ENCODE assay signal across 1 cellular context in the genomic region with DNA sequence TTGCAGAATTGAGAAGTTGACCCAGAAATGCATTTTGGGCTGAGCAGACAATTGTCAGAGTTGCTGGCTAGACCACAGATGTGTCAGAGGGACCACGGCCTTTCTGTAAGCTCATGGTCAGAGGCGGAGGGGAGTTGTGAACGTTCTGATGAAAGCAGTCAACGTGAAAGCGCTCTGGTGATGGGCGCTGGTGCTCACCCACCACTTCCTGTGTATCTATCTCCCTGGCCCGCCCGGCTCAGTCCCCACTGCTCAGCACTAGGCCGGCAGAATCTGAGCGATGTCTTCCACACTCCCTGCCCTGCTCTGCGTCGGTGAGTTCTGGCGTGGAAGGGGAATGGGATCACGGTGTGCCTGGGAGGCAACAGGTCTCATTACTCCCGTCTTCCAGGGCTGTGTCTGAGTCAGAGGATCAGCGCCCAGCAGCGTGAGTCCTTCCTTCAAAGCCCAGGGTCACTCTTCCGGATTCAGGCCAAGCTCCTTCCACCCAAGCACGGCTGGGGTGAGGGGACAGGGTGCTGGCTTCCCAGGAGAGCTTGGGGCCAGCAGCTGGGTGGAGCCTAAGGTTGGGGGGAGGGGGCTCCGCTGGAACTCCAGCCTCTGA.
TF ChIP-seq lines count a peak whose summit lies in the region.

A gene with protein sequence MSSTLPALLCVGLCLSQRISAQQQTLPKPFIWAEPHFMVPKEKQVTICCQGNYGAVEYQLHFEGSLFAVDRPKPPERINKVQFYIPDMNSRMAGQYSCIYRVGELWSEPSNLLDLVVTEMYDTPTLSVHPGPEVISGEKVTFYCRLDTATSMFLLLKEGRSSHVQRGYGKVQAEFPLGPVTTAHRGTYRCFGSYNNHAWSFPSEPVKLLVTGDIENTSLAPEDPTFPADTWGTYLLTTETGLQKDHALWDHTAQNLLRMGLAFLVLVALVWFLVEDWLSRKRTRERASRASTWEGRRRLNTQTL (plus strand): TSS at position 241 of the 604 bp plus-strand sequence. CDS start 40 bp downstream, at position 281.

TF ChIP-seq in K562, 482 proteins besides CTCF, POLR2A, EP300 and RAD21 (continued from another document and continues in another):
- TF ChIP-seq GABPB1 (CRISPR knock-in tag; IDR thresholded peaks at IDR 0.05) (no peak; the same call in 1 of the 2 replicates), ELF4 (CRISPR knock-in tag; IDR thresholded peaks at IDR 0.05) (no peak; the same call in 1 of the 2 replicates), ZNF23 (CRISPR knock-in tag; IDR thresholded peaks at IDR 0.05) (no peak), JUND (IDR thresholded peaks at IDR 0.05; ENCODE audit: borderline replicate concordance, low read depth, low read length) (no peak), JUND (tag; IDR thresholded peaks at IDR 0.05; ENCODE audit: borderline replicate concordance, low read depth, low read length) (no peak; the same call in 2 of the 3 replicates), GATAD2B (IDR thresholded peaks at IDR 0.05; ENCODE audit: borderline replicate concordance) (no peak), ZNF408 (CRISPR knock-in tag; IDR thresholded peaks at IDR 0.05; ENCODE audit: low read depth) (no peak), DNMT1 (IDR thresholded peaks at IDR 0.05) (no peak), BACH1 (tag; IDR thresholded peaks at IDR 0.05) (no peak), TBP (optimal IDR thresholded peaks at IDR 0.05; ENCODE audit: low read depth, low read length) (no peak), CSDE1 (IDR thresholded peaks at IDR 0.05) (no peak), MED1 (CRISPR knock-in tag; IDR thresholded peaks at IDR 0.05; ENCODE audit: borderline replicate concordance) (no peak), ELF1 (tag; IDR thresholded peaks at IDR 0.05) (peak; percentile 72), ARNT (IDR thresholded peaks at IDR 0.05) (no peak), MYC (IDR thresholded peaks at IDR 0.05; ENCODE audit: low read depth, low read length) (no peak), MYC (CRISPR knock-in tag; IDR thresholded peaks at IDR 0.05; ENCODE audit: borderline replicate concordance, low read depth) (no peak), TAL1 (IDR thresholded peaks at IDR 0.05) (no peak), POLR2AphosphoS2 (IDR thresholded peaks at IDR 0.05; ENCODE audit: low read length) (no peak), RNF2 (IDR thresholded peaks at IDR 0.05) (no peak), NCOA6 (IDR thresholded peaks at IDR 0.05) (no peak), ZFX (CRISPR knock-in tag; IDR thresholded peaks at IDR 0.05) (peak; percentile 79), KDM5B (IDR thresholded peaks at IDR 0.05; ENCODE audit: insufficient replicate concordance, low read depth, low read length) (peak; percentile 40), RBM34 (IDR thresholded peaks at IDR 0.05; ENCODE audit: borderline replicate concordance, insufficient read depth, low read length) (no peak), NR3C1 (CRISPR knock-in tag; IDR thresholded peaks at IDR 0.05) (no peak), ZNF311 (CRISPR knock-in tag; IDR thresholded peaks at IDR 0.05) (no peak), ZNF274 (IDR thresholded peaks at IDR 0.05; ENCODE audit: borderline replicate concordance, low read depth, low read length) (no peak), ZNF785 (CRISPR knock-in tag; IDR thresholded peaks at IDR 0.05) (no peak), NR2F6 (CRISPR knock-in tag; IDR thresholded peaks at IDR 0.05) (no peak), CEBPB (tag; IDR thresholded peaks at IDR 0.05) (no peak), RAD51 (IDR thresholded peaks at IDR 0.05; ENCODE audit: borderline replicate concordance, low read depth) (no peak), MCM2 (IDR thresholded peaks at IDR 0.05; ENCODE audit: low read depth) (no peak), EHMT2 (IDR thresholded peaks at IDR 0.05) (no peak)
- TF ChIP-seq, protein P1, sequence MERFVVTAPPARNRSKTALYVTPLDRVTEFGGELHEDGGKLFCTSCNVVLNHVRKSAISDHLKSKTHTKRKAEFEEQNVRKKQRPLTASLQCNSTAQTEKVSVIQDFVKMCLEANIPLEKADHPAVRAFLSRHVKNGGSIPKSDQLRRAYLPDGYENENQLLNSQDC (CRISPR knock-in tag; IDR thresholded peaks at IDR 0.05), result no peak
- TF ChIP-seq, protein P2, sequence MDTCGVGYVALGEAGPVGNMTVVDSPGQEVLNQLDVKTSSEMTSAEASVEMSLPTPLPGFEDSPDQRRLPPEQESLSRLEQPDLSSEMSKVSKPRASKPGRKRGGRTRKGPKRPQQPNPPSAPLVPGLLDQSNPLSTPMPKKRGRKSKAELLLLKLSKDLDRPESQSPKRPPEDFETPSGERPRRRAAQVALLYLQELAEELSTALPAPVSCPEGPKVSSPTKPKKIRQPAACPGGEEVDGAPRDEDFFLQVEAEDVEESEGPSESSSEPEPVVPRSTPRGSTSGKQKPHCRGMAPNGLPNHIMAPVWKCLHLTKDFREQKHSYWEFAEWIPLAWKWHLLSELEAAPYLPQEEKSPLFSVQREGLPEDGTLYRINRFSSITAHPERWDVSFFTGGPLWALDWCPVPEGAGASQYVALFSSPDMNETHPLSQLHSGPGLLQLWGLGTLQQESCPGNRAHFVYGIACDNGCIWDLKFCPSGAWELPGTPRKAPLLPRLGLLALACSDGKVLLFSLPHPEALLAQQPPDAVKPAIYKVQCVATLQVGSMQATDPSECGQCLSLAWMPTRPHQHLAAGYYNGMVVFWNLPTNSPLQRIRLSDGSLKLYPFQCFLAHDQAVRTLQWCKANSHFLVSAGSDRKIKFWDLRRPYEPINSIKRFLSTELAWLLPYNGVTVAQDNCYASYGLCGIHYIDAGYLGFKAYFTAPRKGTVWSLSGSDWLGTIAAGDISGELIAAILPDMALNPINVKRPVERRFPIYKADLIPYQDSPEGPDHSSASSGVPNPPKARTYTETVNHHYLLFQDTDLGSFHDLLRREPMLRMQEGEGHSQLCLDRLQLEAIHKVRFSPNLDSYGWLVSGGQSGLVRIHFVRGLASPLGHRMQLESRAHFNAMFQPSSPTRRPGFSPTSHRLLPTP (IDR thresholded peaks at IDR 0.05; ENCODE audit: borderline replicate concordance, extremely low read depth, insufficient read length), result no peak
- TF ChIP-seq, protein P3, sequence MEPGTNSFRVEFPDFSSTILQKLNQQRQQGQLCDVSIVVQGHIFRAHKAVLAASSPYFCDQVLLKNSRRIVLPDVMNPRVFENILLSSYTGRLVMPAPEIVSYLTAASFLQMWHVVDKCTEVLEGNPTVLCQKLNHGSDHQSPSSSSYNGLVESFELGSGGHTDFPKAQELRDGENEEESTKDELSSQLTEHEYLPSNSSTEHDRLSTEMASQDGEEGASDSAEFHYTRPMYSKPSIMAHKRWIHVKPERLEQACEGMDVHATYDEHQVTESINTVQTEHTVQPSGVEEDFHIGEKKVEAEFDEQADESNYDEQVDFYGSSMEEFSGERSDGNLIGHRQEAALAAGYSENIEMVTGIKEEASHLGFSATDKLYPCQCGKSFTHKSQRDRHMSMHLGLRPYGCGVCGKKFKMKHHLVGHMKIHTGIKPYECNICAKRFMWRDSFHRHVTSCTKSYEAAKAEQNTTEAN (CRISPR knock-in tag; IDR thresholded peaks at IDR 0.05), result no peak
- TF ChIP-seq, protein P4, sequence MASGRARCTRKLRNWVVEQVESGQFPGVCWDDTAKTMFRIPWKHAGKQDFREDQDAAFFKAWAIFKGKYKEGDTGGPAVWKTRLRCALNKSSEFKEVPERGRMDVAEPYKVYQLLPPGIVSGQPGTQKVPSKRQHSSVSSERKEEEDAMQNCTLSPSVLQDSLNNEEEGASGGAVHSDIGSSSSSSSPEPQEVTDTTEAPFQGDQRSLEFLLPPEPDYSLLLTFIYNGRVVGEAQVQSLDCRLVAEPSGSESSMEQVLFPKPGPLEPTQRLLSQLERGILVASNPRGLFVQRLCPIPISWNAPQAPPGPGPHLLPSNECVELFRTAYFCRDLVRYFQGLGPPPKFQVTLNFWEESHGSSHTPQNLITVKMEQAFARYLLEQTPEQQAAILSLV (tag; IDR thresholded peaks at IDR 0.05), result no peak
- TF ChIP-seq, protein P5, sequence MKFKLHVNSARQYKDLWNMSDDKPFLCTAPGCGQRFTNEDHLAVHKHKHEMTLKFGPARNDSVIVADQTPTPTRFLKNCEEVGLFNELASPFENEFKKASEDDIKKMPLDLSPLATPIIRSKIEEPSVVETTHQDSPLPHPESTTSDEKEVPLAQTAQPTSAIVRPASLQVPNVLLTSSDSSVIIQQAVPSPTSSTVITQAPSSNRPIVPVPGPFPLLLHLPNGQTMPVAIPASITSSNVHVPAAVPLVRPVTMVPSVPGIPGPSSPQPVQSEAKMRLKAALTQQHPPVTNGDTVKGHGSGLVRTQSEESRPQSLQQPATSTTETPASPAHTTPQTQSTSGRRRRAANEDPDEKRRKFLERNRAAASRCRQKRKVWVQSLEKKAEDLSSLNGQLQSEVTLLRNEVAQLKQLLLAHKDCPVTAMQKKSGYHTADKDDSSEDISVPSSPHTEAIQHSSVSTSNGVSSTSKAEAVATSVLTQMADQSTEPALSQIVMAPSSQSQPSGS (CRISPR knock-in tag; IDR thresholded peaks at IDR 0.05), result no peak
- TF ChIP-seq, protein P6, sequence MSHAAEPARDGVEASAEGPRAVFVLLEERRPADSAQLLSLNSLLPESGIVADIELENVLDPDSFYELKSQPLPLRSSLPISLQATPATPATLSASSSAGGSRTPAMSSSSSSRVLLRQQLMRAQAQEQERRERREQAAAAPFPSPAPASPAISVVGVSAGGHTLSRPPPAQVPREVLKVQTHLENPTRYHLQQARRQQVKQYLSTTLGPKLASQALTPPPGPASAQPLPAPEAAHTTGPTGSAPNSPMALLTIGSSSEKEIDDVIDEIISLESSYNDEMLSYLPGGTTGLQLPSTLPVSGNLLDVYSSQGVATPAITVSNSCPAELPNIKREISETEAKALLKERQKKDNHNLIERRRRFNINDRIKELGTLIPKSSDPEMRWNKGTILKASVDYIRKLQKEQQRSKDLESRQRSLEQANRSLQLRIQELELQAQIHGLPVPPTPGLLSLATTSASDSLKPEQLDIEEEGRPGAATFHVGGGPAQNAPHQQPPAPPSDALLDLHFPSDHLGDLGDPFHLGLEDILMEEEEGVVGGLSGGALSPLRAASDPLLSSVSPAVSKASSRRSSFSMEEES (CRISPR knock-in tag; IDR thresholded peaks at IDR 0.05), result no peak
- TF ChIP-seq, protein P7, sequence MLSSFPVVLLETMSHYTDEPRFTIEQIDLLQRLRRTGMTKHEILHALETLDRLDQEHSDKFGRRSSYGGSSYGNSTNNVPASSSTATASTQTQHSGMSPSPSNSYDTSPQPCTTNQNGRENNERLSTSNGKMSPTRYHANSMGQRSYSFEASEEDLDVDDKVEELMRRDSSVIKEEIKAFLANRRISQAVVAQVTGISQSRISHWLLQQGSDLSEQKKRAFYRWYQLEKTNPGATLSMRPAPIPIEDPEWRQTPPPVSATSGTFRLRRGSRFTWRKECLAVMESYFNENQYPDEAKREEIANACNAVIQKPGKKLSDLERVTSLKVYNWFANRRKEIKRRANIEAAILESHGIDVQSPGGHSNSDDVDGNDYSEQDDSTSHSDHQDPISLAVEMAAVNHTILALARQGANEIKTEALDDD (IDR thresholded peaks at IDR 0.05), result no peak
- TF ChIP-seq, protein P8, sequence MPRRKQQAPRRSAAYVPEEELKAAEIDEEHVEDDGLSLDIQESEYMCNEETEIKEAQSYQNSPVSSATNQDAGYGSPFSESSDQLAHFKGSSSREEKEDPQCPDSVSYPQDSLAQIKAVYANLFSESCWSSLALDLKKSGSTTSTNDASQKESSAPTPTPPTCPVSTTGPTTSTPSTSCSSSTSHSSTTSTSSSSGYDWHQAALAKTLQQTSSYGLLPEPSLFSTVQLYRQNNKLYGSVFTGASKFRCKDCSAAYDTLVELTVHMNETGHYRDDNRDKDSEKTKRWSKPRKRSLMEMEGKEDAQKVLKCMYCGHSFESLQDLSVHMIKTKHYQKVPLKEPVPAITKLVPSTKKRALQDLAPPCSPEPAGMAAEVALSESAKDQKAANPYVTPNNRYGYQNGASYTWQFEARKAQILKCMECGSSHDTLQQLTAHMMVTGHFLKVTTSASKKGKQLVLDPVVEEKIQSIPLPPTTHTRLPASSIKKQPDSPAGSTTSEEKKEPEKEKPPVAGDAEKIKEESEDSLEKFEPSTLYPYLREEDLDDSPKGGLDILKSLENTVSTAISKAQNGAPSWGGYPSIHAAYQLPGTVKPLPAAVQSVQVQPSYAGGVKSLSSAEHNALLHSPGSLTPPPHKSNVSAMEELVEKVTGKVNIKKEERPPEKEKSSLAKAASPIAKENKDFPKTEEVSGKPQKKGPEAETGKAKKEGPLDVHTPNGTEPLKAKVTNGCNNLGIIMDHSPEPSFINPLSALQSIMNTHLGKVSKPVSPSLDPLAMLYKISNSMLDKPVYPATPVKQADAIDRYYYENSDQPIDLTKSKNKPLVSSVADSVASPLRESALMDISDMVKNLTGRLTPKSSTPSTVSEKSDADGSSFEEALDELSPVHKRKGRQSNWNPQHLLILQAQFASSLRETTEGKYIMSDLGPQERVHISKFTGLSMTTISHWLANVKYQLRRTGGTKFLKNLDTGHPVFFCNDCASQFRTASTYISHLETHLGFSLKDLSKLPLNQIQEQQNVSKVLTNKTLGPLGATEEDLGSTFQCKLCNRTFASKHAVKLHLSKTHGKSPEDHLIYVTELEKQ (CRISPR knock-in tag; IDR thresholded peaks at IDR 0.05), result no peak
- TF ChIP-seq, protein P9, sequence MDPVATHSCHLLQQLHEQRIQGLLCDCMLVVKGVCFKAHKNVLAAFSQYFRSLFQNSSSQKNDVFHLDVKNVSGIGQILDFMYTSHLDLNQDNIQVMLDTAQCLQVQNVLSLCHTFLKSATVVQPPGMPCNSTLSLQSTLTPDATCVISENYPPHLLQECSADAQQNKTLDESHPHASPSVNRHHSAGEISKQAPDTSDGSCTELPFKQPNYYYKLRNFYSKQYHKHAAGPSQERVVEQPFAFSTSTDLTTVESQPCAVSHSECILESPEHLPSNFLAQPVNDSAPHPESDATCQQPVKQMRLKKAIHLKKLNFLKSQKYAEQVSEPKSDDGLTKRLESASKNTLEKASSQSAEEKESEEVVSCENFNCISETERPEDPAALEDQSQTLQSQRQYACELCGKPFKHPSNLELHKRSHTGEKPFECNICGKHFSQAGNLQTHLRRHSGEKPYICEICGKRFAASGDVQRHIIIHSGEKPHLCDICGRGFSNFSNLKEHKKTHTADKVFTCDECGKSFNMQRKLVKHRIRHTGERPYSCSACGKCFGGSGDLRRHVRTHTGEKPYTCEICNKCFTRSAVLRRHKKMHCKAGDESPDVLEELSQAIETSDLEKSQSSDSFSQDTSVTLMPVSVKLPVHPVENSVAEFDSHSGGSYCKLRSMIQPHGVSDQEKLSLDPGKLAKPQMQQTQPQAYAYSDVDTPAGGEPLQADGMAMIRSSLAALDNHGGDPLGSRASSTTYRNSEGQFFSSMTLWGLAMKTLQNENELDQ (CRISPR knock-in tag; IDR thresholded peaks at IDR 0.05; ENCODE audit: borderline replicate concordance), result no peak
